15 cellular contexts compared by ENCODE assay signal in the genomic region with DNA sequence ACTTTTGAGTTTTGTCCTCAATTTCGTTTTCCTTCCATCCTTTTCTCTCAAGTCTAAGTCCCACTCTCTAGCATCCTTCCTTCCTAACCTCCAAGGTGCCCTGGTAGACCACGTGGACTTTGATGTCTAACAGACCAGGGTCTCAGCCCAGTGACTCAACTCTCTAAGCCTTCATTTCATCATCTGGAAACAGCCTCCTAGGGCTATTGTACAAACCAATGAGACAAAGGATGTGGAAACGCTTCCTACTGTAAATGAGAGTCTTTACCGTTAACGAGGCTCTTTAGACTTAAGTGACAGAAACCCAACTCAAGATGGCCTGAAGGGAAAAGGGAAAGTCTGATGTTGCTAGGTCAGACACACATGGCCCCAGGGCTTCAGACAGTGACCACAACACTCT. TPM values are rescaled to one million over a fixed set of nuclear protein-coding genes. Genes with fewer than 3 reads are reported as not detected.
DNase-seq lines count a peak whose midpoint lies in the region; ATAC-seq and FAIRE-seq lines count a peak whose summit lies in the region.
"Had no signal": no experiment of that assay in that cellular context is flagged by ENCODE, and none has a peak within 500 bp of the region (broad histone marks: within the 10 kb centered on the region; RNA-seq: fewer than 3 reads in every experiment).

No MANE protein-coding gene starts in this region.

- DNase-seq in activated CD4-positive, alpha-beta T cell treated with anti-CD3 and anti-CD28 coated beads for 48 hours = peak; percentile 36
- DNase-seq in activated CD4-positive, alpha-beta T cell treated with anti-CD3 and anti-CD28 coated beads for 4 hours = no peak
- DNase-seq in RCC 7860 (ENCODE audit: low spot score) (peak; percentile 72), epithelial cell of prostate (ENCODE audit: low read depth, low spot score) (no peak), left cardiac atrium (no peak), NCI-H1417 treated with DMSO at 0.1 percent for 48 hours (lab: John Stamatoyannopoulos, UW) (no peak)
- DNase-seq: NCI-H2171 treated with DMSO at 0.1 percent for 48 hours, ovary, upper lobe of left lung had no signal

- peak overlapping the region; percentile 35 for H3K27ac ChIP-seq in epithelial cell of prostate
- H3K27ac ChIP-seq: ovary, upper lobe of left lung had no signal

- intact Hi-C loops in left cardiac atrium (cut with DNase I) = no loop called here

- FAIRE-seq in RCC 7860 (lab: Jason Lieb, UNC) = no peak
- FAIRE-seq: D721Med had no signal

- ATAC-seq in GM21529 (IDR thresholded peaks at IDR 0.05; ENCODE audit: unreplicated experiment) (peak; percentile 6), left cardiac atrium (no peak), GM19467 (IDR thresholded peaks at IDR 0.05; ENCODE audit: unreplicated experiment) (no peak)
- ATAC-seq: Panc1 had no signal

RNA-seq across cellular contexts. Expression of a gene that starts 49.2 kb away (rescaled TPM):
- not detected for total RNA-seq in left cardiac atrium
- total RNA-seq: smooth muscle cell; T-helper 2 cell treated with Interferon-gamma antibody and Interleukin-4, amounts not matched to agents 100 ng/mL and 5 ng/mL, for 36 hours had no signal

Comparison
In these comparisons a context has a peak if more than half of its experiments do, and no peak if none do; other contexts are left out.
1. DNase-seq: peak in activated CD4-positive, alpha-beta T cell treated with anti-CD3 and anti-CD28 coated beads for 48 hours (single experiment) and RCC 7860 (single experiment); none in activated CD4-positive, alpha-beta T cell treated with anti-CD3 and anti-CD28 coated beads for 4 hours (0 of 2), epithelial cell of prostate (single experiment), left cardiac atrium (single experiment) and NCI-H1417 treated with DMSO at 0.1 percent for 48 hours (single experiment).